Comparison of ENCODE assay signal across 9 cellular contexts in genomic region chr7:157008-157310, GRCh38. TPM values are rescaled to one million over a fixed set of nuclear protein-coding genes. Genes with fewer than 3 reads are reported as not detected.
"Had no signal": no experiment of that assay in that cellular context is flagged by ENCODE, and none has a peak within 500 bp of the region (broad histone marks: within the 10 kb centered on the region; RNA-seq: fewer than 3 reads in every experiment).

No MANE protein-coding gene starts in this region.

- DNase-seq: H9, HCEC 1CT, KBM-7 had no signal

- H3K27ac ChIP-seq: HL-60 had no signal

- FAIRE-seq: H1, H54, HepG2 had no signal

- H3K4me2 ChIP-seq: GM23338 had no signal

- H3K4me3 ChIP-seq: GM23338 had no signal

RNA-seq across cellular contexts. Expression of gene FAM20C, which starts 35.4 kb away (rescaled TPM):
- polyA plus RNA-seq: IgD-negative memory B cell had no signal
